9 cellular contexts compared by ENCODE assay signal in the genomic region with DNA sequence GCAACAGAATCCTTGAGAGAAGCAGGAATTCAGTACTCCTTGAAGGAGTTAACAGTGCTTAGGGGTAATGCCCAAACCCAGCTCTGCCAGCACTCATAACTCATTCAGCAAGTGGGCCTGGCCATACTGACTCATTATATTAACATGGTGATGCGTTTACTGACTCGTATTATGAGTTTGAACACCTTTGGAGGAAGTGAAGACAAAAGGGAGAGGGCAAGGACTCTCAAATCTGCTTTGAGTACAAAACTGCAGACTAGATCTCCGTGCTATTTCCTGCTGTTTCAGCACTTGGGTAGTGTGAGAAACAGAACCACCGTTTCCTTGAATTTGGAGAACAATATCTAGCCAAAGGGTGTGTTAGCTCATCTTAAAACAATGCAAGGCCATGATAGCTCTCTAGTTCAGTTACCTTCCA. TPM values are rescaled to one million over a fixed set of nuclear protein-coding genes. Genes with fewer than 3 reads are reported as not detected.
A peak's percentile ranks its signal among the peaks of the same experiment; 100 is the strongest.
DNase-seq lines count a peak whose midpoint lies in the region; ATAC-seq and TF ChIP-seq lines count a peak whose summit lies in the region.
"Had no signal": no experiment of that assay in that cellular context is flagged by ENCODE, and none has a peak within 500 bp of the region (broad histone marks: within the 10 kb centered on the region; RNA-seq: fewer than 3 reads in every experiment).

No MANE protein-coding gene starts in this region.

- H3K9me3 ChIP-seq in HCT116 (ENCODE audit: control insufficient read depth in 1 of 2, insufficient read depth in 1 of 2, low read depth in 1 of 2, low read length in 2 of 2), result no peaks in the 10 kb centered on the region
- no peaks in the 10 kb centered on the region for H3K9me3 ChIP-seq in MM.1S (replicated peaks; ENCODE audit: insufficient read depth, low read length)

- DNase-seq in HCT116 (ENCODE audit: low read depth, low spot score) (no peak), MM.1S (peak; percentile 66), left colon (peak; percentile 46 to 58), Calu3 (no peak), mucosa of gallbladder (ENCODE audit: low spot score) (no peak), superior temporal gyrus (ENCODE audit: extremely low spot score) (no peak)
- DNase-seq: NCI-H446 had no signal

- H3K36me3 Mint-ChIP-seq in Calu3 (ENCODE audit: insufficient read depth, unreplicated experiment), result no peaks in the 10 kb centered on the region

- H4K20me1 ChIP-seq in HCT116 (ENCODE audit: insufficient read depth), result no peaks in the 10 kb centered on the region
- H4K20me1 ChIP-seq in MM.1S (ENCODE audit: insufficient read depth, low read length), result no peaks in the 10 kb centered on the region

- H3K4me1 ChIP-seq in HCT116 (ENCODE audit: control insufficient read depth in 1 of 2, insufficient read depth in 2 of 2, low read length in 2 of 2), result peaks cover 0 to 21% of the 10 kb centered on the region in 2 experiments; a peak in 2 of 4 replicates
- H3K4me1 ChIP-seq in MM.1S (ENCODE audit: low read length), result peaks cover 33% of the 10 kb centered on the region

- no peak for TF ChIP-seq RAD21 in HCT116 (IDR thresholded peaks at IDR 0.05; ENCODE audit: low read depth)

- RAD21 ChIA-PET in HCT116 (lab: Charles Lee; ENCODE audit: low non-redundant PET in 1 of 2, low total read pairs in 2 of 2, uncharacterized antibody in 2 of 2, unreplicated experiment in 2 of 2), result no interaction called here

- TF ChIP-seq CTCF in HCT116 (IDR thresholded peaks at IDR 0.05 in 2 of 3, conservative IDR thresholded peaks at IDR 0.05 in 1 of 3; ENCODE audit: borderline replicate concordance in 1 of 3, insufficient read depth in 1 of 3, low read depth in 2 of 3, low read length in 2 of 3), result no peak
- TF ChIP-seq CTCF in MM.1S (IDR thresholded peaks at IDR 0.05; ENCODE audit: low read length), result no peak
- no peak for TF ChIP-seq CTCF in Calu3 (IDR thresholded peaks at IDR 0.05; ENCODE audit: unreplicated experiment)

- H3K9me2 ChIP-seq in HCT116 (ENCODE audit: insufficient read depth) (no peaks in the 10 kb centered on the region), MM.1S (replicated peaks; ENCODE audit: insufficient read depth, low read length) (no peaks in the 10 kb centered on the region)

- no peaks in the 10 kb centered on the region for H3K79me2 ChIP-seq in HCT116 (ENCODE audit: insufficient read depth, low read length)
- H3K79me2 ChIP-seq in MM.1S (ENCODE audit: low read length), result no peaks in the 10 kb centered on the region

- no TSS peak for BruUV-seq in HCT116 (replicated peaks; lab: Mats Ljungman, UMichigan)
- BruUV-seq in Calu3 (replicated peaks; lab: Mats Ljungman, UMichigan), result no TSS peak

- H3K27ac Mint-ChIP-seq in Calu3 (ENCODE audit: unreplicated experiment), result no peak overlapping the region

- no peaks in the 10 kb centered on the region for H3K27me3 ChIP-seq in HCT116 (ENCODE audit: insufficient read depth, low read length)
- no peaks in the 10 kb centered on the region for H3K27me3 ChIP-seq in MM.1S (replicated peaks; ENCODE audit: insufficient read depth, low read length)

- TF ChIP-seq POLR2A in HCT116 (IDR thresholded peaks at IDR 0.05; ENCODE audit: borderline replicate concordance, extremely low read depth, insufficient read depth, insufficient read length), result no peak

- H3K4me3 Mint-ChIP-seq in Calu3 (ENCODE audit: low read depth, unreplicated experiment), result no peak overlapping the region

- peaks cover 2% of the 10 kb centered on the region for H3K9me3 Mint-ChIP-seq in Calu3 (ENCODE audit: low read depth, unreplicated experiment)

- peaks cover 5% of the 10 kb centered on the region for H3K4me1 Mint-ChIP-seq in Calu3 (ENCODE audit: low read depth, unreplicated experiment)

- H3K27me3 Mint-ChIP-seq in Calu3 (ENCODE audit: unreplicated experiment), result no peaks in the 10 kb centered on the region

- CTCF ChIA-PET in HCT116 (lab: Charles Lee), result no interaction called here
- CTCF ChIA-PET in Calu3 (lab: Charles Lee), result no interaction called here

- H3K27ac ChIP-seq in HCT116 (ENCODE audit: low read depth, low read length) (no peak overlapping the region), MM.1S (ENCODE audit: low read length) (peak overlapping the region; percentile 36; the same call in 1 of the 2 replicates)

- POLR2A ChIA-PET in HCT116 (lab: Charles Lee), result no interaction called here

- H3K4me3 ChIP-seq in HCT116 (replicated peaks in 1 of 2; ENCODE audit: low read depth in 1 of 2, low read length in 2 of 2) (no peak overlapping the region), MM.1S (ENCODE audit: low read length) (no peak overlapping the region)

- H3K9ac ChIP-seq in HCT116 (ENCODE audit: low read length) (no peak overlapping the region), MM.1S (ENCODE audit: low read length) (no peak overlapping the region)

- H3K36me3 ChIP-seq in HCT116 (ENCODE audit: control insufficient read depth in 1 of 2, insufficient read depth in 2 of 2, low read length in 2 of 2) (no peaks in the 10 kb centered on the region), MM.1S (replicated peaks; ENCODE audit: insufficient read depth, low read length) (no peaks in the 10 kb centered on the region)

- peaks cover 8% of the 10 kb centered on the region; the same call in 1 of the 2 replicates for H3F3A ChIP-seq in MM.1S (ENCODE audit: insufficient read depth, low read length)

- H3K4me2 ChIP-seq in HCT116 (ENCODE audit: low read length), result 0 out of 2 replicates have a peak overlapping the region, but pooled peaks have one; percentile 21
- H3K4me2 ChIP-seq in MM.1S (ENCODE audit: low read depth, low read length), result no peak overlapping the region; the same call in 1 of the 2 replicates

- ATAC-seq in GM18519 (IDR thresholded peaks at IDR 0.05; ENCODE audit: low FRiP score, unreplicated experiment) (peak; percentile 85), HCT116 (0 out of 2 replicates have a peak, but pooled peaks have one; percentile 27), left colon (peak; percentile 86), GM19035 (IDR thresholded peaks at IDR 0.05; ENCODE audit: unreplicated experiment) (no peak)

- H2AFZ ChIP-seq in HCT116 (ENCODE audit: low read depth, low read length, poor library complexity, severe bottlenecking) (no peak overlapping the region), MM.1S (ENCODE audit: low read length) (no peak overlapping the region)

- intact Hi-C loops in HCT116 (cut with micrococcal nuclease) (no loop called here), left colon (cut with DNase I, micrococcal nuclease) (no loop called here), Calu3 (cut with micrococcal nuclease; ENCODE audit: unreplicated experiment) (no loop called here)

TF ChIP-seq in HCT116, 20 proteins besides CTCF, POLR2A, EP300 and RAD21 (continues in another document):
- no peak for TF ChIP-seq ZFX (IDR thresholded peaks at IDR 0.05)
- no peak for TF ChIP-seq SRF (IDR thresholded peaks at IDR 0.05; ENCODE audit: low read depth)
- no peak for TF ChIP-seq TCF7L2 (IDR thresholded peaks at IDR 0.05; ENCODE audit: borderline replicate concordance, extremely low read depth, insufficient read depth, insufficient read length)
- no peak for TF ChIP-seq SP1 (IDR thresholded peaks at IDR 0.05; ENCODE audit: low read depth)
- TF ChIP-seq FOSL1 (IDR thresholded peaks at IDR 0.05; ENCODE audit: low read depth), result no peak
- TF ChIP-seq, protein P1, sequence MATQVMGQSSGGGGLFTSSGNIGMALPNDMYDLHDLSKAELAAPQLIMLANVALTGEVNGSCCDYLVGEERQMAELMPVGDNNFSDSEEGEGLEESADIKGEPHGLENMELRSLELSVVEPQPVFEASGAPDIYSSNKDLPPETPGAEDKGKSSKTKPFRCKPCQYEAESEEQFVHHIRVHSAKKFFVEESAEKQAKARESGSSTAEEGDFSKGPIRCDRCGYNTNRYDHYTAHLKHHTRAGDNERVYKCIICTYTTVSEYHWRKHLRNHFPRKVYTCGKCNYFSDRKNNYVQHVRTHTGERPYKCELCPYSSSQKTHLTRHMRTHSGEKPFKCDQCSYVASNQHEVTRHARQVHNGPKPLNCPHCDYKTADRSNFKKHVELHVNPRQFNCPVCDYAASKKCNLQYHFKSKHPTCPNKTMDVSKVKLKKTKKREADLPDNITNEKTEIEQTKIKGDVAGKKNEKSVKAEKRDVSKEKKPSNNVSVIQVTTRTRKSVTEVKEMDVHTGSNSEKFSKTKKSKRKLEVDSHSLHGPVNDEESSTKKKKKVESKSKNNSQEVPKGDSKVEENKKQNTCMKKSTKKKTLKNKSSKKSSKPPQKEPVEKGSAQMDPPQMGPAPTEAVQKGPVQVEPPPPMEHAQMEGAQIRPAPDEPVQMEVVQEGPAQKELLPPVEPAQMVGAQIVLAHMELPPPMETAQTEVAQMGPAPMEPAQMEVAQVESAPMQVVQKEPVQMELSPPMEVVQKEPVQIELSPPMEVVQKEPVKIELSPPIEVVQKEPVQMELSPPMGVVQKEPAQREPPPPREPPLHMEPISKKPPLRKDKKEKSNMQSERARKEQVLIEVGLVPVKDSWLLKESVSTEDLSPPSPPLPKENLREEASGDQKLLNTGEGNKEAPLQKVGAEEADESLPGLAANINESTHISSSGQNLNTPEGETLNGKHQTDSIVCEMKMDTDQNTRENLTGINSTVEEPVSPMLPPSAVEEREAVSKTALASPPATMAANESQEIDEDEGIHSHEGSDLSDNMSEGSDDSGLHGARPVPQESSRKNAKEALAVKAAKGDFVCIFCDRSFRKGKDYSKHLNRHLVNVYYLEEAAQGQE (IDR thresholded peaks at IDR 0.05; ENCODE audit: low read depth), result no peak
- TF ChIP-seq, protein P2, sequence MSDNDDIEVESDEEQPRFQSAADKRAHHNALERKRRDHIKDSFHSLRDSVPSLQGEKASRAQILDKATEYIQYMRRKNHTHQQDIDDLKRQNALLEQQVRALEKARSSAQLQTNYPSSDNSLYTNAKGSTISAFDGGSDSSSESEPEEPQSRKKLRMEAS (IDR thresholded peaks at IDR 0.05), result no peak
- TF ChIP-seq, protein P3, sequence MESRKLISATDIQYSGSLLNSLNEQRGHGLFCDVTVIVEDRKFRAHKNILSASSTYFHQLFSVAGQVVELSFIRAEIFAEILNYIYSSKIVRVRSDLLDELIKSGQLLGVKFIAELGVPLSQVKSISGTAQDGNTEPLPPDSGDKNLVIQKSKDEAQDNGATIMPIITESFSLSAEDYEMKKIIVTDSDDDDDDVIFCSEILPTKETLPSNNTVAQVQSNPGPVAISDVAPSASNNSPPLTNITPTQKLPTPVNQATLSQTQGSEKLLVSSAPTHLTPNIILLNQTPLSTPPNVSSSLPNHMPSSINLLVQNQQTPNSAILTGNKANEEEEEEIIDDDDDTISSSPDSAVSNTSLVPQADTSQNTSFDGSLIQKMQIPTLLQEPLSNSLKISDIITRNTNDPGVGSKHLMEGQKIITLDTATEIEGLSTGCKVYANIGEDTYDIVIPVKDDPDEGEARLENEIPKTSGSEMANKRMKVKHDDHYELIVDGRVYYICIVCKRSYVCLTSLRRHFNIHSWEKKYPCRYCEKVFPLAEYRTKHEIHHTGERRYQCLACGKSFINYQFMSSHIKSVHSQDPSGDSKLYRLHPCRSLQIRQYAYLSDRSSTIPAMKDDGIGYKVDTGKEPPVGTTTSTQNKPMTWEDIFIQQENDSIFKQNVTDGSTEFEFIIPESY (IDR thresholded peaks at IDR 0.05; ENCODE audit: extremely low read depth, insufficient replicate concordance, low read length), result no peak
- TF ChIP-seq CBX3 (IDR thresholded peaks at IDR 0.05; ENCODE audit: low read depth), result no peak

RNA-seq across cellular contexts. Expression of a gene that starts 30.8 kb away (rescaled TPM):
- 5.9 TPM for total RNA-seq in HCT116 (2021; ENCODE audit: unreplicated experiment)
- 1.6 and 2.3 TPM in 2 replicates for polyA plus RNA-seq in HCT116 (2012)
- 10 to 100 TPM; 22.9 to 42.3 TPM for total RNA-seq in left colon
- 2.2 and 2.4 TPM in 2 replicates for total RNA-seq in Calu3 (2022)
- total RNA-seq in mucosa of gallbladder, result 5.6 TPM

Comparison
In these comparisons a context has a peak if more than half of its experiments do, and no peak if none do; other contexts are left out.
1. DNase-seq: peak in MM.1S (single experiment) and left colon (2 of 2); none in HCT116 (single experiment), Calu3 (single experiment), mucosa of gallbladder (single experiment) and superior temporal gyrus (single experiment).